9 cellular contexts compared by ENCODE assay signal in genomic region chr5:16855475-16855874, GRCh38.
DNase-seq lines count a peak whose midpoint lies in the region; ATAC-seq and TF ChIP-seq lines count a peak whose summit lies in the region.
"Had no signal": no experiment of that assay in that cellular context is flagged by ENCODE, and none has a peak within 500 bp of the region (broad histone marks: within the 10 kb centered on the region; RNA-seq: fewer than 3 reads in every experiment).

No MANE protein-coding gene starts in this region.

- intact Hi-C loops in mucosa of descending colon (cut with DNase I, micrococcal nuclease): no loop called here

- H3K36me3 ChIP-seq in mucosa of descending colon (ENCODE audit: low read depth): no peaks in the 10 kb centered on the region

- DNase-seq in DMS153 (lab: John Stamatoyannopoulos, UW) (peak; percentile 87), NCI-H2171 treated with DMSO at 0.1 percent for 48 hours (lab: John Stamatoyannopoulos, UW) (peak; percentile 98), dermis blood vessel endothelial cell (peak; percentile 92), mucosa of descending colon (peak in 1 of 3 donors; percentile 16), GM19238 (ENCODE audit: insufficient read length, low spot score) (no peak), COR-L47 (lab: John Stamatoyannopoulos, UW) (no peak)
- no peak for DNase-seq in activated T-cell treated with anti-CD3 and anti-CD28 coated beads, Interleukin-2, amount 50 U/mL, for 48 hours
- no peak for DNase-seq in stimulated activated naive CD4-positive, alpha-beta T cell treated with Interleukin-2 at 50 U/mL for 16 hours (lab: John Stamatoyannopoulos, UW)

- TF ChIP-seq CTCF in mucosa of descending colon (IDR thresholded peaks at IDR 0.05): no peak

- ATAC-seq in mucosa of descending colon: peak; percentile 66

- peaks cover 4% of the 10 kb centered on the region for H3K9me3 ChIP-seq in mucosa of descending colon

- H3K4me3 ChIP-seq in mucosa of descending colon: no peak overlapping the region
- H3K4me3 ChIP-seq: dorsolateral prefrontal cortex had no signal

- peaks cover 3% of the 10 kb centered on the region for H3K4me1 ChIP-seq in mucosa of descending colon (ENCODE audit: low read depth)

Comparison
In these comparisons a context has a peak if more than half of its experiments do, and no peak if none do; other contexts are left out.
1. DNase-seq: peak in DMS153 (single experiment), NCI-H2171 treated with DMSO at 0.1 percent for 48 hours (single experiment) and dermis blood vessel endothelial cell (single experiment); none in activated T-cell treated with anti-CD3 and anti-CD28 coated beads, Interleukin-2, amount 50 U/mL, for 48 hours (0 of 2), GM19238 (single experiment), stimulated activated naive CD4-positive, alpha-beta T cell treated with Interleukin-2 at 50 U/mL for 16 hours (single experiment) and COR-L47 (single experiment).